ENCODE assay signal across 29 cellular contexts in genomic region chr5:22736443-22736842, GRCh38.
"Had no signal": no experiment of that assay in that cellular context is flagged by ENCODE, and none has a peak within 500 bp of the region (broad histone marks: within the 10 kb centered on the region; RNA-seq: fewer than 3 reads in every experiment).

No MANE protein-coding gene starts in this region.

- H3K9me3 ChIP-seq: neutrophil, psoas muscle, right atrium auricular region, stomach, suprapubic skin, thoracic aorta, tibial artery, upper lobe of right lung had no signal

- DNase-seq: islet precursor cell; left ventricle myocardium inferior; mesendoderm; naive B cell; natural killer cell; nephron progenitor cell; occipital lobe; psoas muscle; stimulated activated CD4-positive, alpha-beta T cell treated with anti-CD3 and anti-CD28 coated beads, Interleukin-12 subunit alpha, Interleukin-12 subunit beta, amount 100 ng/mL, for 4 hours; stimulated activated CD4-positive, alpha-beta T cell treated with anti-CD3 and anti-CD28 coated beads, Interleukin-15, amount 100 ng/mL, for 24 hours; stimulated activated CD4-positive, alpha-beta T cell treated with anti-CD3 and anti-CD28 coated beads, Interleukin-2, amount 100 ng/mL, for 24 hours; stimulated activated CD4-positive, alpha-beta T cell treated with anti-CD3 and anti-CD28 coated beads, Interleukin-4, amount 100 ng/mL, for 1 hour; stimulated activated naive B cell treated with anti-CD40 and anti-IgM and Interleukin-4, amounts not matched to agents 10 μg/mL and 1 μg/mL and 100 μg/mL, for 72 hours; stimulated activated naive CD8-positive, alpha-beta T cell treated with anti-CD3 and anti-CD28 coated beads, Interleukin-15, Interleukin-2, amounts not matched to agents 100 U/mL and 50 U/mL, for 24 hours; stomach; tibial artery; trophoblast cell; upper lobe of right lung had no signal

- H3K4me3 ChIP-seq: hepatocyte, left ventricle myocardium inferior, lung, neural progenitor cell, psoas muscle, right atrium auricular region, skin epidermis, stomach, suprapubic skin, thoracic aorta, tibial artery, upper lobe of right lung had no signal

- H3K9ac ChIP-seq: neural progenitor cell, parathyroid adenoma had no signal

- H3K27ac ChIP-seq: hepatocyte, left ventricle myocardium inferior, neural progenitor cell, neutrophil, parathyroid adenoma, psoas muscle, right atrium auricular region, skin epidermis, stomach, suprapubic skin, thoracic aorta, tibial artery, upper lobe of right lung had no signal

- H3K36me3 ChIP-seq: left ventricle myocardium inferior, neural progenitor cell, neutrophil, right atrium auricular region, stomach, suprapubic skin, thoracic aorta, tibial artery, upper lobe of right lung had no signal

- ATAC-seq: natural killer cell; psoas muscle; sciatic nerve; stimulated activated naive B cell treated with anti-CD40 and anti-IgM and Interleukin-4, amounts not matched to agents 10 μg/mL and 1 μg/mL and 100 μg/mL, for 72 hours; stimulated activated naive CD8-positive, alpha-beta T cell treated with anti-CD3 and anti-CD28 coated beads, Interleukin-15, Interleukin-2, amounts not matched to agents 100 U/mL and 50 U/mL, for 24 hours; upper lobe of right lung had no signal

- H3K4me2 ChIP-seq: hepatocyte, neural progenitor cell had no signal

- H3K27me3 ChIP-seq: hepatocyte, neural progenitor cell, neutrophil, right atrium auricular region, stomach, suprapubic skin, tibial artery, upper lobe of right lung had no signal

- H3K79me2 ChIP-seq: hepatocyte, parathyroid adenoma had no signal

- H2AFZ ChIP-seq: hepatocyte, neural progenitor cell, parathyroid adenoma had no signal

- H3K4me1 ChIP-seq: left ventricle myocardium inferior, neural progenitor cell, parathyroid adenoma, psoas muscle, right atrium auricular region, stomach, suprapubic skin, tibial artery, upper lobe of right lung had no signal

- FAIRE-seq: urothelium cell line had no signal
